ENCODE assay signal across 22 cellular contexts in genomic region chr1:168949672-168950071, GRCh38.
"Had no signal": no experiment of that assay in that cellular context is flagged by ENCODE, and none has a peak within 500 bp of the region (broad histone marks: within the 10 kb centered on the region; RNA-seq: fewer than 3 reads in every experiment).

No MANE protein-coding gene starts in this region.

- H3K27me3 Mint-ChIP-seq: naive B cell had no signal

- H3K36me3 Mint-ChIP-seq: mesothelial cell of epicardium; naive B cell; naive thymus-derived CD8-positive, alpha-beta T cell had no signal

- FAIRE-seq: endothelial cell of umbilical vein, islet of Langerhans, keratinocyte had no signal

- ATAC-seq: foreskin keratinocyte; gastrocnemius medialis; heart right ventricle; left cardiac atrium; left lung; left ventricle myocardium superior; lower lobe of right lung; mucosa of descending colon; naive thymus-derived CD8-positive, alpha-beta T cell had no signal

- H3K4me1 Mint-ChIP-seq: naive B cell; naive thymus-derived CD8-positive, alpha-beta T cell had no signal

- H3K4me3 Mint-ChIP-seq: mesothelial cell of epicardium; naive B cell; naive thymus-derived CD8-positive, alpha-beta T cell had no signal

- H3K27ac Mint-ChIP-seq: mesothelial cell of epicardium; naive B cell; naive thymus-derived CD8-positive, alpha-beta T cell had no signal

- H3K9me3 Mint-ChIP-seq: mesothelial cell of epicardium; naive thymus-derived CD8-positive, alpha-beta T cell had no signal

- DNase-seq: dermis blood vessel endothelial cell; dorsolateral prefrontal cortex; effector CD4-positive, alpha-beta T cell; effector memory CD4-positive, alpha-beta T cell; foreskin keratinocyte; gastrocnemius medialis; glutamatergic neuron; head of caudate nucleus; heart right ventricle; hippocampal formation; left cardiac atrium; left lung; left ventricle myocardium superior; lower lobe of right lung; mesenchymal stem cell; mucosa of descending colon; naive B cell; naive thymus-derived CD8-positive, alpha-beta T cell had no signal
